In genomic region chr7:100093925-100094486, GRCh38 we compare ENCODE assay signal across 14 cellular contexts. TPM values are rescaled to one million over a fixed set of nuclear protein-coding genes. Genes with fewer than 3 reads are reported as not detected.
DNase-seq lines count a peak whose midpoint lies in the region; TF ChIP-seq lines count a peak whose summit lies in the region.
"Had no signal": no experiment of that assay in that cellular context is flagged by ENCODE, and none has a peak within 500 bp of the region (broad histone marks: within the 10 kb centered on the region; RNA-seq: fewer than 3 reads in every experiment).

No MANE protein-coding gene starts in this region.

- H3K18ac ChIP-seq in mesenchymal stem cell (ENCODE audit: low read depth in 1 of 2, low read length in 2 of 2), result no peak overlapping the region

- no peak overlapping the region for H3K27ac ChIP-seq in mesenchymal stem cell (ENCODE audit: low read length, poor library complexity, severe bottlenecking)
- no peak overlapping the region for H3K27ac ChIP-seq in colonic mucosa

- H2BK15ac ChIP-seq in mesenchymal stem cell (ENCODE audit: low read depth, poor library complexity, severe bottlenecking), result no peak overlapping the region

- no peak overlapping the region for H2BK12ac ChIP-seq in mesenchymal stem cell (ENCODE audit: low read length in 2 of 2)

- no peak overlapping the region for H3K4me2 ChIP-seq in mesenchymal stem cell (ENCODE audit: low read length, poor library complexity, severe bottlenecking)

- H3K9me3 ChIP-seq in mesenchymal stem cell (ENCODE audit: control insufficient read depth, low read length), result no peaks in the 10 kb centered on the region
- H3K9me3 ChIP-seq in colonic mucosa, result no peaks in the 10 kb centered on the region
- H3K9me3 ChIP-seq: testis had no signal

- H3K14ac ChIP-seq in mesenchymal stem cell (ENCODE audit: low read length in 2 of 2), result no peak overlapping the region

- H3K4me1 ChIP-seq in mesenchymal stem cell (ENCODE audit: control insufficient read depth, insufficient read depth, low read depth, low read length) (peaks cover 6% of the 10 kb centered on the region), colonic mucosa (peaks cover 3% of the 10 kb centered on the region)

- in situ Hi-C loops in G401 (cut with HindIII; ENCODE audit: low sequenced_read_pairs), result no loop called here

- no peak overlapping the region for H2AK5ac ChIP-seq in mesenchymal stem cell (ENCODE audit: low read length, severe bottlenecking)

- 88% methylated on average over 16 of the region's 16 CpGs for WGBS in mesenchymal stem cell

- no peak overlapping the region for H3K4ac ChIP-seq in mesenchymal stem cell (ENCODE audit: low read depth in 1 of 2, low read length in 2 of 2)

- no peak overlapping the region for H4K8ac ChIP-seq in mesenchymal stem cell (ENCODE audit: low read length)

- H2AFZ ChIP-seq in mesenchymal stem cell (ENCODE audit: low read depth, low read length), result no peak overlapping the region

- H3K9ac ChIP-seq in mesenchymal stem cell (ENCODE audit: low read length), result peak overlapping the region; percentile 2
- no peak overlapping the region for H3K9ac ChIP-seq in colonic mucosa (ENCODE audit: low read depth in 2 of 2, low read length in 2 of 2)

- peak; percentile 34 for DNase-seq in G401 (ENCODE audit: low spot score)
- DNase-seq in NCI-H69 (lab: John Stamatoyannopoulos, UW), result peak; percentile 31
- no peak for DNase-seq in mesenchymal stem cell
- DNase-seq in colonic mucosa, result no peak
- no peak for DNase-seq in amygdala (lab: John Stamatoyannopoulos, UW)
- DNase-seq in iPS-NIHi7 (ENCODE audit: extremely low spot score), result no peak
- DNase-seq: activated CD4-positive, alpha-beta memory T cell treated with anti-CD3 and anti-CD28 coated beads, Interleukin-2, amount 10 ng/mL, durations not matched to agents 7 days and 5 days; CD4-positive, alpha-beta memory T cell; central memory CD4-positive, alpha-beta T cell; hippocampal formation; left ventricle myocardium superior; NCI-H446 treated with DMSO at 0.1 percent for 48 hours; small intestine; testis had no signal

- no peaks in the 10 kb centered on the region for H3K27me3 ChIP-seq in mesenchymal stem cell (ENCODE audit: control insufficient read depth in 1 of 2, insufficient read depth in 1 of 2, low read length in 2 of 2)
- H3K27me3 ChIP-seq in colonic mucosa, result no peaks in the 10 kb centered on the region
- H3K27me3 ChIP-seq: testis had no signal

- no peak overlapping the region for H2BK120ac ChIP-seq in mesenchymal stem cell (ENCODE audit: low read depth, low read length)

- H3K4me3 ChIP-seq in mesenchymal stem cell (ENCODE audit: insufficient read depth in 1 of 2, low read depth in 1 of 2, low read length in 2 of 2), result no peak overlapping the region
- no peak overlapping the region for H3K4me3 ChIP-seq in colonic mucosa
- H3K4me3 ChIP-seq: testis had no signal

- H3K79me1 ChIP-seq in mesenchymal stem cell (replicated peaks; ENCODE audit: low read length, poor library complexity, severe bottlenecking), result peaks cover 41% of the 10 kb centered on the region

- H4K91ac ChIP-seq in mesenchymal stem cell (ENCODE audit: low read length), result no peak overlapping the region

- TF ChIP-seq CTCF in colonic mucosa (IDR thresholded peaks at IDR 0.05), result no peak

- H3K23ac ChIP-seq in mesenchymal stem cell (ENCODE audit: low read length in 2 of 2), result no peak overlapping the region

- H3K36me3 ChIP-seq in mesenchymal stem cell (ENCODE audit: control insufficient read depth in 1 of 2, insufficient read depth in 2 of 2, low read depth in 1 of 2, low read length in 2 of 2) (peaks cover 77 to 86% of the 10 kb centered on the region in 2 experiments), colonic mucosa (peaks cover 42% of the 10 kb centered on the region)

- no peak overlapping the region for H2BK5ac ChIP-seq in mesenchymal stem cell (ENCODE audit: low read depth, low read length, poor library complexity, severe bottlenecking)

- intact Hi-C loops in colonic mucosa (cut with DNase I), result no loop called here

RNA-seq across cellular contexts. Expression of gene COPS6, which starts 5.2 kb away (rescaled TPM):
- 100 and 151 TPM in 2 replicates for total RNA-seq in G401 (2014; rRNA removed; shearing (Covaris generic))
- 239 TPM for polyA plus RNA-seq in mesenchymal stem cell (2013, experiment 1 of 2)
- 239 TPM for polyA plus RNA-seq in mesenchymal stem cell (2013, experiment 2 of 2)
- 100 to 1,000 TPM in 1 of 2 donors, 10 to 100 TPM in 1; 67.3 to 110 TPM for total RNA-seq in colonic mucosa

RNA-seq across cellular contexts. Expression of gene MCM7, which starts 7.2 kb away (rescaled TPM):
- 356 and 361 TPM in 2 replicates for total RNA-seq in G401 (2014; rRNA removed; shearing (Covaris generic))
- polyA plus RNA-seq in mesenchymal stem cell (2013, experiment 1 of 2), result 37.4 TPM
- polyA plus RNA-seq in mesenchymal stem cell (2013, experiment 2 of 2), result 35.4 TPM
- 100 to 1,000 TPM in 1 of 2 donors, 10 to 100 TPM in 1; 68.1 to 241 TPM for total RNA-seq in colonic mucosa

RNA-seq across cellular contexts. Expression of gene AP4M1, which starts 7.4 kb away (rescaled TPM):
- 19.7 and 34.3 TPM in 2 replicates for total RNA-seq in G401 (2014; rRNA removed; shearing (Covaris generic))
- polyA plus RNA-seq in mesenchymal stem cell (2013, experiment 1 of 2), result 28.0 TPM
- 25.3 TPM for polyA plus RNA-seq in mesenchymal stem cell (2013, experiment 2 of 2)
- 10 to 100 TPM; 17.8 to 23.6 TPM for total RNA-seq in colonic mucosa

RNA-seq across cellular contexts. Expression of gene ZNF3, which starts 12.5 kb away (rescaled TPM):
- total RNA-seq in G401 (2014; rRNA removed; shearing (Covaris generic)), result 29.9 and 38.7 TPM in 2 replicates
- 27.8 TPM for polyA plus RNA-seq in mesenchymal stem cell (2013, experiment 1 of 2)
- polyA plus RNA-seq in mesenchymal stem cell (2013, experiment 2 of 2), result 28.1 TPM
- total RNA-seq in colonic mucosa, result 10 to 100 TPM; 30.1 to 31.9 TPM

RNA-seq across cellular contexts. Expression of gene TAF6, which starts 25.2 kb away (rescaled TPM):
- total RNA-seq in G401 (2014; rRNA removed; shearing (Covaris generic)), result 26.6 and 45.6 TPM in 2 replicates
- 56.7 TPM for polyA plus RNA-seq in mesenchymal stem cell (2013, experiment 1 of 2)
- polyA plus RNA-seq in mesenchymal stem cell (2013, experiment 2 of 2), result 55.4 TPM
- total RNA-seq in colonic mucosa, result 10 to 100 TPM; 28.7 to 67.3 TPM

Comparison
In these comparisons a context has a peak if more than half of its experiments do, and no peak if none do; other contexts are left out.
1. DNase-seq: peak in G401 (single experiment) and NCI-H69 (single experiment); none in mesenchymal stem cell (single experiment), colonic mucosa (single experiment), amygdala (0 of 56) and iPS-NIHi7 (single experiment).